11 cellular contexts compared by ENCODE assay signal in genomic region chr5:112183103-112183634, GRCh38.
DNase-seq lines count a peak whose midpoint lies in the region; ATAC-seq and TF ChIP-seq lines count a peak whose summit lies in the region.
"Had no signal": no experiment of that assay in that cellular context is flagged by ENCODE, and none has a peak within 500 bp of the region (broad histone marks: within the 10 kb centered on the region; RNA-seq: fewer than 3 reads in every experiment).

No MANE protein-coding gene starts in this region.

- H3K36me3 ChIP-seq in right atrium auricular region (peaks cover 4% of the 10 kb centered on the region), hepatocyte (replicated peaks; ENCODE audit: insufficient read depth, low read depth) (no peaks in the 10 kb centered on the region)

- H3K4me1 ChIP-seq in right atrium auricular region (no peaks in the 10 kb centered on the region), hepatocyte (ENCODE audit: insufficient read depth) (no peaks in the 10 kb centered on the region)

- H3K9me3 ChIP-seq in right atrium auricular region (no peaks in the 10 kb centered on the region), hepatocyte (ENCODE audit: low read depth) (no peaks in the 10 kb centered on the region)
- H3K9me3 ChIP-seq: heart left ventricle had no signal

- intact Hi-C loops in Right ventricle myocardium inferior (cut with DNase I): no loop called here
- intact Hi-C loops in sciatic nerve (cut with DNase I): no loop called here

- H3K36me3 Mint-ChIP-seq in WTC11 (no peaks in the 10 kb centered on the region), type B pancreatic cell (peaks cover 7% of the 10 kb centered on the region)

- H3K27ac Mint-ChIP-seq in WTC11 (no peak overlapping the region), type B pancreatic cell (peak overlapping the region; percentile 77)
- H3K27ac Mint-ChIP-seq: B cell had no signal

- H2AFZ ChIP-seq in hepatocyte: no peak overlapping the region

- POLR2A ChIA-PET in WTC11 (lab: Charles Lee): no interaction called here

- no peaks in the 10 kb centered on the region for H3K27me3 Mint-ChIP-seq in WTC11 (ENCODE audit: low read depth)
- H3K27me3 Mint-ChIP-seq in type B pancreatic cell: no peaks in the 10 kb centered on the region

- no peak overlapping the region for H3K27ac ChIP-seq in right atrium auricular region
- H3K27ac ChIP-seq in hepatocyte: no peak overlapping the region
- H3K27ac ChIP-seq: heart left ventricle had no signal

- H3K27me3 ChIP-seq in right atrium auricular region (no peaks in the 10 kb centered on the region), hepatocyte (no peaks in the 10 kb centered on the region)
- H3K27me3 ChIP-seq: heart left ventricle had no signal

- H3K9me2 ChIP-seq in hepatocyte (replicated peaks; ENCODE audit: insufficient read depth): no peaks in the 10 kb centered on the region

- CTCF ChIA-PET in WTC11 (lab: Charles Lee): interaction anchor here (1.2 to 2.5 kb wide), 3 partner anchors 28 to 309 kb away, joined by 3 to 10 read pairs (median 6); no protein-coding TSS in a partner anchor

- H3K9me3 Mint-ChIP-seq in WTC11 (no peaks in the 10 kb centered on the region), type B pancreatic cell (no peaks in the 10 kb centered on the region)

- no peaks in the 10 kb centered on the region for H4K20me1 ChIP-seq in hepatocyte (ENCODE audit: insufficient read depth, poor library complexity, severe bottlenecking)

- H3K79me2 ChIP-seq in hepatocyte: no peaks in the 10 kb centered on the region

- peak; percentile 34 for ATAC-seq in Right ventricle myocardium inferior
- peak; percentile 58 for ATAC-seq in WTC11
- no peak for ATAC-seq in sciatic nerve

- DNase-seq in Right ventricle myocardium inferior (ENCODE audit: missing footprints): no peak
- DNase-seq in right atrium auricular region (ENCODE audit: low spot score): no peak
- no peak for DNase-seq in WTC11 (ENCODE audit: low spot score)
- DNase-seq in hepatocyte (ENCODE audit: low spot score): peak; percentile 11
- DNase-seq in type B pancreatic cell (ENCODE audit: extremely low spot score, unreplicated experiment): no peak
- DNase-seq in AML-193 (lab: John Stamatoyannopoulos, UW): no peak
- DNase-seq in sciatic nerve (ENCODE audit: low spot score): no peak
- no peak for DNase-seq in epidermal melanocyte (ENCODE audit: insufficient read length, low spot score)
- DNase-seq: heart left ventricle, NCI-H1048 had no signal

- H3K4me3 Mint-ChIP-seq in WTC11: no peak overlapping the region
- peak overlapping the region; percentile 12 for H3K4me3 Mint-ChIP-seq in type B pancreatic cell
- H3K4me3 Mint-ChIP-seq: B cell had no signal

- WGBS in hepatocyte (ENCODE audit: low lambda C conversion rate, missing lambda C conversion rate): 36% methylated on average over 8 of the region's 8 CpGs

- H3K4me2 ChIP-seq in hepatocyte: no peak overlapping the region

- no peak overlapping the region for H3K4me3 ChIP-seq in right atrium auricular region
- no peak overlapping the region for H3K4me3 ChIP-seq in hepatocyte
- H3K4me3 ChIP-seq: heart left ventricle had no signal

- TF ChIP-seq CTCF in right atrium auricular region (IDR thresholded peaks at IDR 0.05) (no peak), WTC11 (IDR thresholded peaks at IDR 0.05) (no peak), hepatocyte (IDR thresholded peaks at IDR 0.05; ENCODE audit: poor library complexity) (no peak), type B pancreatic cell (conservative IDR thresholded peaks at IDR 0.05) (no peak)

- H3K4me1 Mint-ChIP-seq in WTC11 (peaks cover 11% of the 10 kb centered on the region), type B pancreatic cell (ENCODE audit: unreplicated experiment) (peaks cover 27% of the 10 kb centered on the region)
- H3K4me1 Mint-ChIP-seq: B cell had no signal

TF ChIP-seq in WTC11, 78 proteins besides CTCF, POLR2A, EP300 and RAD21 (continues in another document):
- no peak for TF ChIP-seq FOXJ3 (CRISPR knock-in tag; IDR thresholded peaks at IDR 0.05; ENCODE audit: borderline replicate concordance)
- TF ChIP-seq EMX1 (CRISPR knock-in tag; IDR thresholded peaks at IDR 0.05): no peak
- no peak for TF ChIP-seq NR1H2 (CRISPR knock-in tag; IDR thresholded peaks at IDR 0.05)
- TF ChIP-seq IRF1 (CRISPR knock-in tag; IDR thresholded peaks at IDR 0.05): no peak
- TF ChIP-seq E2F4 (CRISPR knock-in tag; IDR thresholded peaks at IDR 0.05; ENCODE audit: borderline replicate concordance, low read depth): no peak
- TF ChIP-seq PRDM15 (CRISPR knock-in tag; IDR thresholded peaks at IDR 0.05): no peak
- no peak for TF ChIP-seq STAT6 (CRISPR knock-in tag; conservative IDR thresholded peaks at IDR 0.05; ENCODE audit: low read depth)
- TF ChIP-seq ZNF138 (CRISPR knock-in tag; conservative IDR thresholded peaks at IDR 0.05): no peak
- TF ChIP-seq CREM (CRISPR knock-in tag; IDR thresholded peaks at IDR 0.05): no peak
- no peak for TF ChIP-seq TP53 (CRISPR knock-in tag; IDR thresholded peaks at IDR 0.05)
- no peak for TF ChIP-seq HMGA2 (CRISPR knock-in tag; IDR thresholded peaks at IDR 0.05)
